Comparison of ENCODE assay signal across 8 cellular contexts in genomic region chr7:139775829-139776266, GRCh38. TPM values are rescaled to one million over a fixed set of nuclear protein-coding genes. Genes with fewer than 3 reads are reported as not detected.
A peak's percentile ranks its signal among the peaks of the same experiment; 100 is the strongest.
DNase-seq lines count a peak whose midpoint lies in the region; TF ChIP-seq lines count a peak whose summit lies in the region.

No MANE protein-coding gene starts in this region.

- peaks cover 56% of the 10 kb centered on the region for H3K4me1 Mint-ChIP-seq in nephron

- no peaks in the 10 kb centered on the region for H3K9me3 Mint-ChIP-seq in nephron

- peak; percentile 53 for DNase-seq in NCI-H510A treated with DMSO at 0.1 percent for 48 hours (lab: John Stamatoyannopoulos, UW)
- no peak for DNase-seq in NCI-H510A (lab: John Stamatoyannopoulos, UW)
- peak; percentile 82 for DNase-seq in HuH-7 (ENCODE audit: low spot score)
- DNase-seq in PC-9: peak; percentile 53 to 59
- DNase-seq in activated T-helper 9 cell treated with anti-CD3 and anti-CD28 coated beads, Interleukin-2, amount 50 U/mL, for 16 hours (ENCODE audit: low read depth): peak; percentile 32
- DNase-seq in fibroblast of the conjunctiva (ENCODE audit: low read depth): peak; percentile 83
- DNase-seq in thyroid gland: peak; percentile 65 to 71

- peak overlapping the region; percentile 74; the same call in 1 of the 2 replicates for H2AFZ ChIP-seq in PC-9

- no peaks in the 10 kb centered on the region for H3K36me3 ChIP-seq in PC-9 (ENCODE audit: low read depth)
- H3K36me3 ChIP-seq in thyroid gland: no peaks in the 10 kb centered on the region

- peaks cover 34% of the 10 kb centered on the region for H3F3A ChIP-seq in PC-9 (ENCODE audit: insufficient read depth, low read depth)

- peak in 1 of 2 donors; percentile 29 for TF ChIP-seq POLR2A in thyroid gland (IDR thresholded peaks at IDR 0.05)

- H4K20me1 ChIP-seq in PC-9 (ENCODE audit: insufficient read depth): peaks cover 2% of the 10 kb centered on the region; the same call in 1 of the 2 replicates

- H3K27me3 ChIP-seq in PC-9 (ENCODE audit: insufficient read depth, low read depth) (no peaks in the 10 kb centered on the region), thyroid gland (no peaks in the 10 kb centered on the region)

- no peaks in the 10 kb centered on the region for H3K9me3 ChIP-seq in PC-9 (ENCODE audit: insufficient read depth, low read depth)
- no peaks in the 10 kb centered on the region for H3K9me3 ChIP-seq in thyroid gland

- H3K27me3 Mint-ChIP-seq in nephron (ENCODE audit: low read depth): no peaks in the 10 kb centered on the region

- no TSS peak for BruUV-seq in PC-9 (replicated peaks; lab: Mats Ljungman, UMichigan)

- TF ChIP-seq CTCF in PC-9 (conservative IDR thresholded peaks at IDR 0.05) (peak; percentile 87), nephron (IDR thresholded peaks at IDR 0.05; ENCODE audit: unreplicated experiment in 3 of 3) (peak; percentile 68 to 74 (median 71)), thyroid gland (IDR thresholded peaks at IDR 0.05) (peak; percentile 26 to 72 (median 67))

- peak overlapping the region; percentile 45 for H3K27ac ChIP-seq in PC-9
- peak overlapping the region; percentile 44 to 95 (median 94) for H3K27ac ChIP-seq in thyroid gland

- intact Hi-C loops in PC-9 (cut with micrococcal nuclease; ENCODE audit: unreplicated experiment) (loop anchor here (1.0 to 10.0 kb wide), 5 partner anchors 114 to 549 kb away; partner anchors contain the start of gene KDM7A), thyroid gland (cut with DNase I) (loop anchor here (5.0 kb wide), 2 partner anchors 129 to 226 kb away; no protein-coding TSS in a partner anchor)

- H3K36me3 Mint-ChIP-seq in nephron (ENCODE audit: low read depth): peaks cover 27% of the 10 kb centered on the region

- no peaks in the 10 kb centered on the region for H3K9me2 ChIP-seq in PC-9 (ENCODE audit: insufficient read depth)

- CTCF ChIA-PET in PC-9 (lab: Charles Lee): no interaction called here

- H3K79me2 ChIP-seq in PC-9 (ENCODE audit: low read depth): peaks cover 50% of the 10 kb centered on the region

- H3K4me3 ChIP-seq in PC-9 (peak overlapping the region; percentile 62), thyroid gland (replicated peaks in 1 of 3) (peak overlapping the region in 2 of 3 donors; percentile 45 to 89)

- H3K4me2 ChIP-seq in PC-9: peak overlapping the region; percentile 98

- peak overlapping the region; percentile 96 to 100 (median 97) for H3K4me3 Mint-ChIP-seq in nephron

- POLR2A ChIA-PET in PC-9 (lab: Charles Lee; ENCODE audit: unreplicated experiment): no interaction called here

- H3K4me1 ChIP-seq in PC-9 (replicated peaks; ENCODE audit: insufficient read depth) (peaks cover 60% of the 10 kb centered on the region), thyroid gland (peaks cover 6 to 21% of the 10 kb centered on the region in 2 donors)

- WGBS in thyroid gland, 2 donors: 1% methylated on average over 11 of the region's 11 CpGs

- peak overlapping the region; percentile 98 to 99 (median 99) for H3K27ac Mint-ChIP-seq in nephron

RNA-seq across cellular contexts. Expression of gene HIPK2, which starts 1.9 kb away (rescaled TPM):
- total RNA-seq in PC-9 (2021) (23.9 and 35.2 TPM in 2 replicates), thyroid gland (10 to 100 TPM; 31.3 to 58.5 (median 41.0) TPM)

RNA-seq across cellular contexts. Expression of gene TBXAS1, which starts 53.2 kb away (rescaled TPM):
- 0.58 and 2.2 TPM in 2 replicates for total RNA-seq in PC-9 (2021)
- total RNA-seq in thyroid gland: 10 to 100 TPM in 2 of 4 donors, 1 to 10 TPM in 2; 5.1 to 13.2 (median 8.7) TPM
